In the genomic region with DNA sequence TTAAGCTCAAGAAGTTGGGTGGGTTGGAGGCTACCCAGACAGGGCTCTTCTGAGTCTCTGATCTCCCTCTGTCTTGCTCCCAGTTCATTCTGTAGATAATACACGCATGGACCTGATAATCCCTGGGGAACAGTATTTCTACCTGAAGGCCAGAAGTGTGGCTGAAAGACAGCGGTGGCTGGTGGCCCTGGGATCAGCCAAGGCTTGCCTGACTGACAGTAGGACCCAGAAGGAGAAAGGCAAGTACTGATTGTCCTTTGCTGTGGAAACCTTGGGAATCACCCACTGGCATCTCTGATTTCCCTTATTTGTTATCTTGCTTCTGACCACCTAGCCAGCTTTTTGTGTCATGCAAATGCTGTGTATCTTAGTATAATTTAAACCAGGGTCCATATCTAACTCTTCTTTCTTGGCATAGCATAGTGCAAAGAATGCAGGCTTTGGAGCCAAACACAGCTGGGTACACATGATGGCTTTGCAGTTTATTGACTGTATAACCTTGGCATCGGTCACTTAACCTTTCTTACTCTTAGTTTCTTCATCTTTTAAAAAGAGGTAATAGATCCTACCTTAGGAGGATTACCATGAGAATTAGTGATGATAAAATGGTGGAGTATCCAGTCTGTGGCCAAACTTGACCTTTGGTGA, we compare ENCODE assay signal across 32 cellular contexts.
"Had no signal": no experiment of that assay in that cellular context is flagged by ENCODE, and none has a peak within 500 bp of the region (broad histone marks: within the 10 kb centered on the region; RNA-seq: fewer than 3 reads in every experiment).

No MANE protein-coding gene starts in this region.

- H3K27ac ChIP-seq: ascending aorta, breast epithelium, Peyer's patch, WERI-Rb-1 had no signal

- H3K36me3 ChIP-seq: breast epithelium had no signal

- H3K4me1 ChIP-seq: ascending aorta, breast epithelium, Peyer's patch had no signal

- DNase-seq: activated CD4-positive, alpha-beta T cell treated with anti-CD3 and anti-CD28 coated beads for 1 hour; activated CD4-positive, alpha-beta T cell treated with anti-CD3 and anti-CD28 coated beads, Interleukin-2, amount 10 ng/mL, durations not matched to agents 7 days and 5 days; activated CD4-positive, alpha-beta T cell treated with anti-CD3 and anti-CD28 coated beads, Interleukin-2, amount 50 U/mL, for 48 hours; activated CD4-positive, CD25-positive, alpha-beta regulatory T cell; activated CD8-positive, alpha-beta T cell treated with anti-CD3 and anti-CD28 coated beads, Interleukin-2, amount 10 ng/mL, durations not matched to agents 7 days and 5 days; activated gamma-delta T cell; activated naive CD4-positive, alpha-beta T cell treated with Interleukin-2 at 50 U/mL for 16 hours; activated naive CD8-positive, alpha-beta T cell treated with anti-CD3 and anti-CD28 coated beads, Interleukin-2, amount 10 ng/mL, durations not matched to agents 7 days and 5 days; activated T-cell treated with anti-CD3 and anti-CD28 coated beads, Interleukin-2, amount 50 U/mL, for 24 hours; amygdala; central memory CD4-positive, alpha-beta T cell; NCI-H1105; NCI-H1417 treated with DMSO at 0.1 percent for 48 hours; NCI-H187 treated with DMSO at 0.1 percent for 48 hours; NCI-H2081; NCI-H2171 treated with DMSO at 0.1 percent for 48 hours; NCI-H2227 treated with DMSO at 0.1 percent for 48 hours; NCI-H446 treated with DMSO at 0.1 percent for 48 hours; NCI-H524; NCI-H69; NCI-H82; NK-92 treated with Interleukin-12 subunit alpha and Interleukin-12 subunit beta, amount 100 ng/mL, for 24 hours; PC-3; Peyer's patch; RPMI8226; SW 1271; T-helper 1 cell; T-helper 2 cell; T-helper 9 cell; WERI-Rb-1 had no signal

- ATAC-seq: activated CD8-positive, alpha-beta T cell treated with anti-CD3 and anti-CD28 coated beads, Interleukin-2, amount 10 ng/mL, durations not matched to agents 7 days and 5 days; PC-3 had no signal

- H3K4me3 ChIP-seq: ascending aorta, breast epithelium, Peyer's patch had no signal

- H3K9me3 ChIP-seq: ascending aorta, breast epithelium, Peyer's patch had no signal

- H3K27me3 ChIP-seq: ascending aorta, breast epithelium, Peyer's patch had no signal
